ENCODE assay signal across 22 cellular contexts in the genomic region with DNA sequence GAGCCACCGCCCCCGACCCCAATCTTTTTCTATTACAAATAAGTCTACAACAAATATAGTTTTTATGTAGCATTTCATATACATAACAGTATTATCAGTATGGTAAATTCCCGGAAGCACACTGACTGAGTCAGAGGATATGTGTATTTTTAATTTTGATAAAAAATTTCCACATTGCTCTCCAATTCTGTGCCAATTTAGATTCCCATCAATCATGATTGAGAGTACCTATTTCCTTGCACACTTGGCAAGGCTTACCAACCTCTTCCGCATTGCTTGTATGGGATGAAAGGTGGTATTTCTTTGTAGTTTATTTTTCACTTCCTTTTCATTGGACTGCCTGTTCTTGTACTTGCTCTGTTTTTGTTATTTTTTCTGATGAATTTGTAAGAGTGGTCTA.
DNase-seq lines count a peak whose midpoint lies in the region; ATAC-seq, FAIRE-seq and TF ChIP-seq lines count a peak whose summit lies in the region.
"Had no signal": no experiment of that assay in that cellular context is flagged by ENCODE, and none has a peak within 500 bp of the region (broad histone marks: within the 10 kb centered on the region; RNA-seq: fewer than 3 reads in every experiment).

No MANE protein-coding gene starts in this region.

- H3K27ac ChIP-seq in endothelial cell of umbilical vein (ENCODE audit: insufficient read depth, low read depth, low read length): peak overlapping the region; percentile 75
- no peak overlapping the region for H3K27ac ChIP-seq in right cardiac atrium (ENCODE audit: low read length)
- H3K27ac ChIP-seq: BLaER1 treated with 17β-estradiol and CSF1 and Interleukin-3, amounts not matched to agents 10 nM and 100 nM; C4-2B had no signal

- no TSS peak for BruUV-seq in endothelial cell of umbilical vein (replicated peaks; lab: Mats Ljungman, UMichigan)

- TF ChIP-seq POLR2A in endothelial cell of umbilical vein (IDR thresholded peaks at IDR 0.05; ENCODE audit: low read depth, low read length) (peak; percentile 71), erythroblast (IDR thresholded peaks at IDR 0.05; ENCODE audit: low read length) (no peak)

- no peaks in the 10 kb centered on the region for H3K36me3 ChIP-seq in endothelial cell of umbilical vein (ENCODE audit: control insufficient read depth in 2 of 2, extremely low read depth in 1 of 2, insufficient read depth in 2 of 2, low read length in 2 of 2)
- H3K36me3 ChIP-seq: BLaER1 treated with 17β-estradiol and CSF1 and Interleukin-3, amounts not matched to agents 10 nM and 100 nM had no signal

- DNase-seq in dermis blood vessel endothelial cell (peak; percentile 78), endothelial cell of umbilical vein (ENCODE audit: low read depth, low spot score) (peak; percentile 91), lung microvascular endothelial cell (ENCODE audit: low read depth in 2 of 2) (peak; percentile 51 to 92), NCI-H1092 (lab: John Stamatoyannopoulos, UW) (no peak), NCI-H2107 (lab: John Stamatoyannopoulos, UW) (no peak), erythroblast (lab: John Stamatoyannopoulos, UW) (no peak), right cardiac atrium (no peak)
- DNase-seq: 8988T; ACHN; AML-193; Caco-2; Calu3; CD4-positive, alpha-beta T cell; CD8-positive, alpha-beta T cell; DMS79 treated with DMSO at 0.1 percent for 48 hours; GF-D8 had no signal

- no peak overlapping the region for H3K9ac ChIP-seq in endothelial cell of umbilical vein (replicated peaks; ENCODE audit: extremely low read depth, insufficient read depth, low read length)
- H3K9ac ChIP-seq: BLaER1 treated with 17β-estradiol and CSF1 and Interleukin-3, amounts not matched to agents 10 nM and 100 nM had no signal

- WGBS in right cardiac atrium: 76% methylated on average over 4 of the region's 4 CpGs

- peak overlapping the region; percentile 79 for H3K4me2 ChIP-seq in endothelial cell of umbilical vein (ENCODE audit: insufficient read depth, low read length)
- H3K4me2 ChIP-seq: BLaER1 treated with 17β-estradiol and CSF1 and Interleukin-3, amounts not matched to agents 10 nM and 100 nM had no signal

- no peak for TF ChIP-seq CTCF in endothelial cell of umbilical vein (IDR thresholded peaks at IDR 0.05; ENCODE audit: extremely low read depth in 1 of 2, insufficient read depth in 1 of 2, low read depth in 1 of 2, low read length in 2 of 2)

- dilution Hi-C loops in endothelial cell of umbilical vein (cut with MboI; ENCODE audit: extremely low pct_ligation_motif_present, low sequenced_read_pairs): no loop called here

- H3K9me3 ChIP-seq in endothelial cell of umbilical vein (replicated peaks; ENCODE audit: control insufficient read depth, insufficient read depth, low read length): no peaks in the 10 kb centered on the region
- no peaks in the 10 kb centered on the region for H3K9me3 ChIP-seq in right cardiac atrium (ENCODE audit: control insufficient read depth, low read length)
- H3K9me3 ChIP-seq: Caco-2 had no signal

- H4K20me1 ChIP-seq in endothelial cell of umbilical vein (replicated peaks; ENCODE audit: control insufficient read depth, extremely low read depth, insufficient read depth, low read length): no peaks in the 10 kb centered on the region
- H4K20me1 ChIP-seq: BLaER1 treated with 17β-estradiol and CSF1 and Interleukin-3, amounts not matched to agents 10 nM and 100 nM had no signal

- no peaks in the 10 kb centered on the region for H3K9me1 ChIP-seq in endothelial cell of umbilical vein (replicated peaks; ENCODE audit: control insufficient read depth, extremely low read depth, insufficient read depth, low read length)

- no peak for ATAC-seq in right cardiac atrium
- ATAC-seq: CD8-positive, alpha-beta T cell had no signal

- POLR2A ChIA-PET in endothelial cell of umbilical vein (lab: Charles Lee): no interaction called here

- H3K4me1 ChIP-seq in endothelial cell of umbilical vein (ENCODE audit: control insufficient read depth, extremely low read depth, insufficient read depth, low read length): peaks cover 33% of the 10 kb centered on the region
- peaks cover 1% of the 10 kb centered on the region for H3K4me1 ChIP-seq in right cardiac atrium (ENCODE audit: control insufficient read depth, insufficient read depth, low read length)
- H3K4me1 ChIP-seq: BLaER1 treated with 17β-estradiol and CSF1 and Interleukin-3, amounts not matched to agents 10 nM and 100 nM; Caco-2 had no signal

- H3K79me2 ChIP-seq in endothelial cell of umbilical vein (ENCODE audit: control insufficient read depth, insufficient read depth, low read length): no peaks in the 10 kb centered on the region

- CTCF ChIA-PET in endothelial cell of umbilical vein (lab: Charles Lee): interaction anchor here (1.4 to 1.7 kb wide), 2 partner anchors 13 to 120 kb away, joined by 6 read pairs; no protein-coding TSS in a partner anchor

- H3K27me3 ChIP-seq in endothelial cell of umbilical vein (ENCODE audit: control insufficient read depth in 2 of 2, insufficient read depth in 2 of 2, low read length in 2 of 2) (no peaks in the 10 kb centered on the region), right cardiac atrium (ENCODE audit: control insufficient read depth, insufficient read depth) (no peaks in the 10 kb centered on the region)
- H3K27me3 ChIP-seq: BLaER1 treated with 17β-estradiol and CSF1 and Interleukin-3, amounts not matched to agents 10 nM and 100 nM had no signal

- intact Hi-C loops in endothelial cell of umbilical vein (cut with micrococcal nuclease) (loop anchor here (1.0 to 10.0 kb wide), 7 partner anchors 11 to 954 kb away; a partner anchor contains a TSS), right cardiac atrium (cut with DNase I) (no loop called here)

- FAIRE-seq in endothelial cell of umbilical vein (lab: Jason Lieb, UNC): peak; percentile 85
- FAIRE-seq: A204.1, D721Med, GM12891, GM19239 had no signal

- H3K4me3 ChIP-seq in endothelial cell of umbilical vein (replicated peaks in 1 of 3; ENCODE audit: insufficient read depth in 1 of 3, low read depth in 1 of 3, low read length in 3 of 3): no peak overlapping the region
- H3K4me3 ChIP-seq in right cardiac atrium (ENCODE audit: low read length): no peak overlapping the region
- H3K4me3 ChIP-seq: BLaER1 treated with 17β-estradiol and CSF1 and Interleukin-3, amounts not matched to agents 10 nM and 100 nM had no signal

- no peak overlapping the region for H2AFZ ChIP-seq in endothelial cell of umbilical vein (ENCODE audit: low read depth, low read length)

TF ChIP-seq in endothelial cell of umbilical vein, 7 proteins besides CTCF, POLR2A, EP300 and RAD21:
- peak; percentile 61 for TF ChIP-seq JUN (IDR thresholded peaks at IDR 0.05; ENCODE audit: borderline replicate concordance, insufficient read depth, insufficient read length, low read depth)
- TF ChIP-seq, protein P1, sequence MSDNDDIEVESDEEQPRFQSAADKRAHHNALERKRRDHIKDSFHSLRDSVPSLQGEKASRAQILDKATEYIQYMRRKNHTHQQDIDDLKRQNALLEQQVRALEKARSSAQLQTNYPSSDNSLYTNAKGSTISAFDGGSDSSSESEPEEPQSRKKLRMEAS (IDR thresholded peaks at IDR 0.05; ENCODE audit: insufficient read depth, insufficient read length): no peak
- peak; percentile 54 for TF ChIP-seq FOS (IDR thresholded peaks at IDR 0.05; ENCODE audit: borderline replicate concordance, insufficient read depth, low read length)
- TF ChIP-seq POLR2AphosphoS5 (IDR thresholded peaks at IDR 0.05; ENCODE audit: insufficient read depth, low read depth, low read length): peak; percentile 66
- peak; percentile 67 for TF ChIP-seq GATA2 (IDR thresholded peaks at IDR 0.05; ENCODE audit: insufficient read depth, insufficient read length, low read depth, low read length)
- TF ChIP-seq MYC (IDR thresholded peaks at IDR 0.05; ENCODE audit: low read depth, low read length): no peak
- no peak for TF ChIP-seq EZH2 (IDR thresholded peaks at IDR 0.05; ENCODE audit: borderline replicate concordance, low read depth, low read length, severe bottlenecking)

Comparison
In these comparisons a context has a peak if more than half of its experiments do, and no peak if none do; other contexts are left out.
1. DNase-seq: peak in dermis blood vessel endothelial cell (single experiment), endothelial cell of umbilical vein (single experiment) and lung microvascular endothelial cell (2 of 2); none in NCI-H1092 (single experiment), NCI-H2107 (single experiment), erythroblast (0 of 2) and right cardiac atrium (0 of 3).